In genomic region chr7:19262794-19263193, GRCh38 we compare ENCODE assay signal across 1 cellular context.
TF ChIP-seq lines count a peak whose summit lies in the region.

No MANE protein-coding gene starts in this region.

TF ChIP-seq in H1, 55 proteins besides CTCF, POLR2A, EP300 and RAD21:
- TF ChIP-seq ZNF274 (IDR thresholded peaks at IDR 0.05; ENCODE audit: borderline replicate concordance, extremely low read depth, low read length) (no peak), SIX5 (IDR thresholded peaks at IDR 0.05; ENCODE audit: low read depth, low read length) (no peak), GTF2F1 (IDR thresholded peaks at IDR 0.05; ENCODE audit: borderline replicate concordance, low read depth, low read length) (no peak), NRF1 (IDR thresholded peaks at IDR 0.05; ENCODE audit: low read depth, low read length) (no peak)
TF ChIP-seq in H1: peak in this region for 0.
